ENCODE assay signal across 8 cellular contexts in genomic region chr7:151086802-151087246, GRCh38. TPM values are rescaled to one million over a fixed set of nuclear protein-coding genes. Genes with fewer than 3 reads are reported as not detected.
DNase-seq lines count a peak whose midpoint lies in the region; ATAC-seq and TF ChIP-seq lines count a peak whose summit lies in the region.

No MANE protein-coding gene starts in this region.

- H3K36me3 ChIP-seq in DND-41 (ENCODE audit: insufficient read depth, low read length) = peaks cover 4% of the 10 kb centered on the region; the same call in 1 of the 2 replicates

- H3K4me1 Mint-ChIP-seq in activated naive CD8-positive, alpha-beta T cell treated with anti-CD3 and anti-CD28 coated beads, Interleukin-2, amount 10 ng/mL, durations not matched to agents 7 days and 5 days = peaks cover 23% of the 10 kb centered on the region
- peaks cover 48 to 50% of the 10 kb centered on the region in 2 donors for H3K4me1 Mint-ChIP-seq in immature natural killer cell

- H3K79me2 ChIP-seq in DND-41 (ENCODE audit: insufficient read depth, low read length) = peaks cover 26% of the 10 kb centered on the region

- peak overlapping the region; percentile 1; the same call in 1 of the 2 replicates for H2AFZ ChIP-seq in DND-41 (ENCODE audit: low read depth, low read length)

- H3K9me3 ChIP-seq in DND-41 (ENCODE audit: insufficient read depth, low read length, severe bottlenecking) = no peaks in the 10 kb centered on the region

- H3K9me3 Mint-ChIP-seq in activated naive CD8-positive, alpha-beta T cell treated with anti-CD3 and anti-CD28 coated beads, Interleukin-2, amount 10 ng/mL, durations not matched to agents 7 days and 5 days = no peaks in the 10 kb centered on the region
- H3K9me3 Mint-ChIP-seq in immature natural killer cell = no peaks in the 10 kb centered on the region

- DNase-seq in DND-41 (no peak), LHCN-M2 (ENCODE audit: low read depth) (peak; percentile 44), immature natural killer cell (peak; percentile 34 to 41 (median 35)), NCI-H1436 (lab: John Stamatoyannopoulos, UW) (no peak)
- DNase-seq in activated naive CD8-positive, alpha-beta T cell treated with anti-CD3 and anti-CD28 coated beads, Interleukin-2, amount 10 ng/mL, durations not matched to agents 7 days and 5 days = peak; percentile 61
- DNase-seq in stimulated activated CD4-positive, alpha-beta T cell treated with anti-CD3 and anti-CD28 coated beads, Interleukin-4, amount 100 ng/mL, for 1 hour = peak; percentile 34

- no peak overlapping the region for H3K27ac ChIP-seq in DND-41 (ENCODE audit: low read length)

- peaks cover 45% of the 10 kb centered on the region for H3K4me1 ChIP-seq in DND-41 (ENCODE audit: insufficient read depth, low read length)

- peak overlapping the region; percentile 80 for H3K27ac Mint-ChIP-seq in activated naive CD8-positive, alpha-beta T cell treated with anti-CD3 and anti-CD28 coated beads, Interleukin-2, amount 10 ng/mL, durations not matched to agents 7 days and 5 days
- peak overlapping the region; percentile 60 to 92 (median 88) for H3K27ac Mint-ChIP-seq in immature natural killer cell

- H3K27me3 ChIP-seq in DND-41 (ENCODE audit: insufficient read depth, low read length, poor library complexity) = peaks cover 14% of the 10 kb centered on the region

- peaks cover 25% of the 10 kb centered on the region for H4K20me1 ChIP-seq in DND-41 (ENCODE audit: insufficient read depth, low read length)

- ATAC-seq in DND-41 (ENCODE audit: insufficient read depth, low read depth) (no peak), HG03565 (IDR thresholded peaks at IDR 0.05; ENCODE audit: unreplicated experiment) (no peak), GM21576 (IDR thresholded peaks at IDR 0.05; ENCODE audit: unreplicated experiment) (no peak)
- no peak for ATAC-seq in activated naive CD8-positive, alpha-beta T cell treated with anti-CD3 and anti-CD28 coated beads, Interleukin-2, amount 10 ng/mL, durations not matched to agents 7 days and 5 days (ENCODE audit: low read depth)

- peaks cover 19% of the 10 kb centered on the region for H3K27me3 Mint-ChIP-seq in activated naive CD8-positive, alpha-beta T cell treated with anti-CD3 and anti-CD28 coated beads, Interleukin-2, amount 10 ng/mL, durations not matched to agents 7 days and 5 days
- peaks cover 4 to 16% (median 8%) of the 10 kb centered on the region in 3 donors for H3K27me3 Mint-ChIP-seq in immature natural killer cell (ENCODE audit: low read depth in 3 of 3)

- peaks cover 4% of the 10 kb centered on the region for H3K36me3 Mint-ChIP-seq in activated naive CD8-positive, alpha-beta T cell treated with anti-CD3 and anti-CD28 coated beads, Interleukin-2, amount 10 ng/mL, durations not matched to agents 7 days and 5 days
- H3K36me3 Mint-ChIP-seq in immature natural killer cell = no peaks in the 10 kb centered on the region

- peak overlapping the region; percentile 30 to 60; a peak in 3 of 4 replicates for H3K4me3 ChIP-seq in DND-41 (ENCODE audit: low read depth in 1 of 2, low read length in 2 of 2)

- H3K4me3 Mint-ChIP-seq in activated naive CD8-positive, alpha-beta T cell treated with anti-CD3 and anti-CD28 coated beads, Interleukin-2, amount 10 ng/mL, durations not matched to agents 7 days and 5 days = peak overlapping the region; percentile 87
- peak overlapping the region; percentile 88 to 95 (median 89) for H3K4me3 Mint-ChIP-seq in immature natural killer cell

- H3K4me2 ChIP-seq in DND-41 (ENCODE audit: insufficient read depth, low read length) = peak overlapping the region; percentile 67

- POLR2A ChIA-PET in activated naive CD8-positive, alpha-beta T cell treated with anti-CD3 and anti-CD28 coated beads, Interleukin-2, amount 10 ng/mL, durations not matched to agents 7 days and 5 days (lab: Charles Lee) = no interaction called here

- H3K9ac ChIP-seq in DND-41 (ENCODE audit: low read depth, low read length) = peak overlapping the region; percentile 52

- no peak for TF ChIP-seq CTCF in DND-41 (IDR thresholded peaks at IDR 0.05; ENCODE audit: borderline replicate concordance, extremely low read depth, low read length, poor library complexity, severe bottlenecking)

RNA-seq across cellular contexts. Expression of gene AGAP3, which starts 0.5 kb away (rescaled TPM):
- 52.8 and 53.4 TPM in 2 replicates for total RNA-seq in LHCN-M2 (2014; rRNA removed)
- polyA plus RNA-seq in LHCN-M2 (2012) = 60.3 TPM
- total RNA-seq in activated naive CD8-positive, alpha-beta T cell treated with anti-CD3 and anti-CD28 coated beads, Interleukin-2, amount 10 ng/mL, durations not matched to agents 7 days and 5 days = 10 to 100 TPM; 31.7 to 32.7 TPM
- 1 to 10 TPM; 2.8 to 6.3 (median 4.3) TPM for polyA plus RNA-seq in immature natural killer cell

RNA-seq across cellular contexts. Expression of gene TMUB1, which starts 3.5 kb away (rescaled TPM):
- 60.9 and 61.5 TPM in 2 replicates for total RNA-seq in LHCN-M2 (2014; rRNA removed)
- polyA plus RNA-seq in LHCN-M2 (2012) = 48.7 TPM
- total RNA-seq in activated naive CD8-positive, alpha-beta T cell treated with anti-CD3 and anti-CD28 coated beads, Interleukin-2, amount 10 ng/mL, durations not matched to agents 7 days and 5 days = 10 to 100 TPM; 75.7 to 78.3 TPM
- 10 to 100 TPM; 47.5 to 57.5 (median 49.6) TPM for polyA plus RNA-seq in immature natural killer cell

RNA-seq across cellular contexts. Expression of gene FASTK, which starts 6.2 kb away (rescaled TPM):
- 141 and 146 TPM in 2 replicates for total RNA-seq in LHCN-M2 (2014; rRNA removed)
- polyA plus RNA-seq in LHCN-M2 (2012) = 107 TPM
- 100 to 1,000 TPM in 1 of 2 experiments, 10 to 100 TPM in 1; 96.5 to 100 TPM for total RNA-seq in activated naive CD8-positive, alpha-beta T cell treated with anti-CD3 and anti-CD28 coated beads, Interleukin-2, amount 10 ng/mL, durations not matched to agents 7 days and 5 days
- polyA plus RNA-seq in immature natural killer cell = 10 to 100 TPM; 49.0 to 57.6 (median 51.2) TPM

RNA-seq across cellular contexts. Expression of gene SLC4A2, which starts 27.4 kb away (rescaled TPM):
- 274 and 291 TPM in 2 replicates for total RNA-seq in LHCN-M2 (2014; rRNA removed)
- 331 TPM for polyA plus RNA-seq in LHCN-M2 (2012)
- 10 to 100 TPM; 86.8 to 89.9 TPM for total RNA-seq in activated naive CD8-positive, alpha-beta T cell treated with anti-CD3 and anti-CD28 coated beads, Interleukin-2, amount 10 ng/mL, durations not matched to agents 7 days and 5 days
- polyA plus RNA-seq in immature natural killer cell = 10 to 100 TPM in 2 of 3 donors, 1 to 10 TPM in 1; 6.7 to 19.8 (median 10.9) TPM

RNA-seq across cellular contexts. Expression of gene CDK5, which starts 29.1 kb away (rescaled TPM):
- total RNA-seq in LHCN-M2 (2014; rRNA removed) = 47.1 and 47.4 TPM in 2 replicates
- polyA plus RNA-seq in LHCN-M2 (2012) = 53.1 TPM
- 10 to 100 TPM; 15.3 to 15.9 TPM for total RNA-seq in activated naive CD8-positive, alpha-beta T cell treated with anti-CD3 and anti-CD28 coated beads, Interleukin-2, amount 10 ng/mL, durations not matched to agents 7 days and 5 days
- 10 to 100 TPM; 15.6 to 18.9 (median 17.9) TPM for polyA plus RNA-seq in immature natural killer cell

Comparison
In these comparisons a context has a peak if more than half of its experiments do, and no peak if none do; other contexts are left out.
1. DNase-seq: peak in LHCN-M2 (single experiment), activated naive CD8-positive, alpha-beta T cell treated with anti-CD3 and anti-CD28 coated beads, Interleukin-2, amount 10 ng/mL, durations not matched to agents 7 days and 5 days (single experiment), immature natural killer cell (3 of 3) and stimulated activated CD4-positive, alpha-beta T cell treated with anti-CD3 and anti-CD28 coated beads, Interleukin-4, amount 100 ng/mL, for 1 hour (single experiment); none in DND-41 (single experiment) and NCI-H1436 (single experiment).